ENCODE assay signal across 8 cellular contexts in the genomic region with DNA sequence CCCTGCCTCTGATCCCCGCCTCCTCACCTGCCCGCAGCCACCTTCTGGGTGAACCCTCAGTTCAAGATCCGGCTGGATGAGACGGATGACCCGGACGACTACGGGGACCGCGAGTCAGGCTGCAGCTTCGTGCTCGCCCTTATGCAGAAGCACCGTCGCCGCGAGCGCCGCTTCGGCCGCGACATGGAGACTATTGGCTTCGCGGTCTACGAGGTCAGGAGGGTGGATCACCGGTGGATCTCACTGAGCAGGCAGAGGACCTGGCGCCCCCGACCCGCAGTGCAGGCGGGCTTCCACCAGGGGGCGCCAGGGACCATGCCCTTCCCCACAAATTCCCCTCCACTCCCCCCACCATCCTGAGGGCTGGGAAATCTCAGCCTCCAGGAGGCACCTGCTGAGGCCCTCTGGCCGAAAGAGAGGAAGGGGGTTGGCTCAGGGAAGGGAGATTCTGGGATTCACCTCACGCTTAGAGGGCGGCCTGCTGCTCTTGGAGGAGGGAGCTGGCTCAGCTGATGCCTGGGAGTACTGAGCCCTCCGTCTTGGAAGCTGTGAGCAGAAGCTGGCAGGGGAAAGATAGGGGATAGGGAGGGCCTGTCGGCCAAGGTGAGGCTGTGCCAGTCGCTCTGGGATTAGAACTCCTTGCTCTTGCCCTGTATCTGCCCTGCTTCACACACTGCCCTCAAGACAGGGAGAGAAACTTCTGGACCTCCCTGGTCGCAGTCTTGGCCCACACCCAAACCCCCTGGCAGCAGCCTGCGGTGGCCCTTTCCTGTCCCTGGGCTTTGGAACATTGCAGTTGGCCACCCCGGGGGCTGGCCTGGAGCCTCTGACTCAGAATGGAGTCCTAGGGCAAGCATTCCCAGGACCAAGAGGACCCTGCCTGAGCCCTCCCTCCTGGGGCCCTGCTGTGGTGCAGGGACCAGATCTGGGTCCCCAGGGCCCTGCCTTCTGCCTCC. TPM values are rescaled to one million over a fixed set of nuclear protein-coding genes. Genes with fewer than 3 reads are reported as not detected.
A peak's percentile ranks its signal among the peaks of the same experiment; 100 is the strongest.
DNase-seq lines count a peak whose midpoint lies in the region; ATAC-seq and TF ChIP-seq lines count a peak whose summit lies in the region.
"Had no signal": no experiment of that assay in that cellular context is flagged by ENCODE, and none has a peak within 500 bp of the region (broad histone marks: within the 10 kb centered on the region; RNA-seq: fewer than 3 reads in every experiment).

No MANE protein-coding gene starts in this region.

- no peak overlapping the region for H2AK5ac ChIP-seq in IMR-90 (ENCODE audit: low read depth, low read length)

- H3K27ac ChIP-seq in IMR-90 (ENCODE audit: insufficient read depth, low read length) (no peak overlapping the region), tibial artery (no peak overlapping the region)

- dilution Hi-C loops in IMR-90 (cut with HindIII; ENCODE audit: low sequenced_read_pairs, unreplicated experiment), result no loop called here

- H3K79me1 ChIP-seq in IMR-90 (ENCODE audit: low read depth in 1 of 2, low read length in 2 of 2), result peaks cover 0 to 7% of the 10 kb centered on the region in 2 experiments; a peak in 1 of 4 replicates

- peaks cover 35% of the 10 kb centered on the region for H3K36me3 Mint-ChIP-seq in memory B cell

- no peak overlapping the region for H3K4ac ChIP-seq in IMR-90 (ENCODE audit: low read depth, low read length)

- peaks cover 4% of the 10 kb centered on the region for H3K4me1 Mint-ChIP-seq in memory B cell

- H3K4me1 ChIP-seq in IMR-90 (ENCODE audit: control insufficient read depth, insufficient read depth, low read length), result no peaks in the 10 kb centered on the region
- no peaks in the 10 kb centered on the region for H3K4me1 ChIP-seq in tibial artery

- no peaks in the 10 kb centered on the region for H3K27me3 Mint-ChIP-seq in memory B cell
- H3K27me3 Mint-ChIP-seq: stimulated activated naive CD8-positive, alpha-beta T cell treated with anti-CD3 and anti-CD28 coated beads, Interleukin-15, Interleukin-2, amounts not matched to agents 100 ng/mL and 50 ng/mL, for 24 hours had no signal

- H3K18ac ChIP-seq in IMR-90 (ENCODE audit: low read depth, low read length), result no peak overlapping the region

- no peak overlapping the region for H2BK15ac ChIP-seq in IMR-90 (ENCODE audit: low read depth, low read length)

- POLR2A ChIA-PET in IMR-90 (lab: Charles Lee; ENCODE audit: unreplicated experiment), result interaction anchor here (0.5 kb wide), 1 partner anchor 240 kb away, joined by 3 read pairs; no protein-coding TSS in a partner anchor

- H2BK5ac ChIP-seq in IMR-90 (ENCODE audit: low read depth, low read length, poor library complexity, severe bottlenecking), result no peak overlapping the region

- H3K36me3 ChIP-seq in IMR-90 (ENCODE audit: control insufficient read depth, insufficient read depth, low read length) (peaks cover 67% of the 10 kb centered on the region), tibial artery (peaks cover 62 to 98% (median 90%) of the 10 kb centered on the region in 3 donors)

- no peak for TF ChIP-seq POLR2A in IMR-90 (IDR thresholded peaks at IDR 0.05; ENCODE audit: low read depth, low read length)

- H3K23ac ChIP-seq in IMR-90 (ENCODE audit: low read depth, low read length), result no peak overlapping the region

- peak; percentile 76 for TF ChIP-seq RAD21 in IMR-90 (IDR thresholded peaks at IDR 0.05; ENCODE audit: low read length)

- H3K9me3 ChIP-seq in IMR-90 (ENCODE audit: control insufficient read depth, insufficient read depth, low read length) (no peaks in the 10 kb centered on the region), tibial artery (no peaks in the 10 kb centered on the region)

- H3K9me1 ChIP-seq in IMR-90 (ENCODE audit: insufficient read depth, low read length), result no peaks in the 10 kb centered on the region

- ATAC-seq in IMR-90 (ENCODE audit: low read depth) (peak; percentile 90), memory B cell (ENCODE audit: low read depth) (peak; percentile 59), GM21447 (IDR thresholded peaks at IDR 0.05; ENCODE audit: unreplicated experiment) (no peak)

- H2AFZ ChIP-seq in IMR-90 (replicated peaks; ENCODE audit: low read length, poor library complexity), result peak overlapping the region; percentile 33

- peaks cover 11% of the 10 kb centered on the region; the same call in 1 of the 2 replicates for H4K20me1 ChIP-seq in IMR-90 (ENCODE audit: insufficient read depth, low read length)

- H4K8ac ChIP-seq in IMR-90 (ENCODE audit: low read depth in 2 of 2, low read length in 2 of 2), result no peak overlapping the region

- no peak overlapping the region for H3K56ac ChIP-seq in IMR-90 (ENCODE audit: extremely low read depth, insufficient read depth, low read length)

- in situ Hi-C loops in IMR-90 (cut with MboI; ENCODE audit: low sequenced_read_pairs), result no loop called here

- no peak overlapping the region for H3K4me3 Mint-ChIP-seq in memory B cell
- H3K4me3 Mint-ChIP-seq: stimulated activated naive CD8-positive, alpha-beta T cell treated with anti-CD3 and anti-CD28 coated beads, Interleukin-15, Interleukin-2, amounts not matched to agents 100 ng/mL and 50 ng/mL, for 24 hours had no signal

- DNase-seq in ELF-1 (ENCODE audit: low read depth, low spot score) (peak; percentile 98), IMR-90 (peak; percentile 13), memory B cell (ENCODE audit: low spot score in 2 of 2) (peak; percentile 52 to 65), tibial artery (peak in 1 of 2 donors; percentile 56)
- DNase-seq in activated CD4-positive, CD25-positive, alpha-beta regulatory T cell treated with anti-CD3 and anti-CD28 coated beads, Interleukin-2, amount 50 U/mL, for 72 hours, result peak; percentile 67
- peak; percentile 38 for DNase-seq in effector CD4-positive, alpha-beta T cell

- H3K4me2 ChIP-seq in IMR-90 (ENCODE audit: low read depth, low read length), result no peak overlapping the region

- H2BK120ac ChIP-seq in IMR-90 (ENCODE audit: low read depth, low read length), result no peak overlapping the region

- H3K27ac Mint-ChIP-seq in memory B cell, result no peak overlapping the region
- H3K27ac Mint-ChIP-seq: stimulated activated naive CD8-positive, alpha-beta T cell treated with anti-CD3 and anti-CD28 coated beads, Interleukin-15, Interleukin-2, amounts not matched to agents 100 ng/mL and 50 ng/mL, for 24 hours had no signal

- H3K14ac ChIP-seq in IMR-90 (replicated peaks; ENCODE audit: low read depth, low read length), result no peak overlapping the region

- CTCF ChIA-PET in IMR-90 (lab: Yijun Ruan, JAX), result interaction anchor here (0.8 to 1.7 kb wide), 2 partner anchors 10 to 125 kb away, joined by 3 to 5 read pairs; no protein-coding TSS in a partner anchor

- intact Hi-C loops in IMR-90 (cut with micrococcal nuclease) (loop anchor here (1.0 kb wide), 1 partner anchor 49 kb away; no protein-coding TSS in a partner anchor), tibial artery (cut with DNase I; ENCODE audit: low total_unique reads) (no loop called here)

- H3K27me3 ChIP-seq in IMR-90 (ENCODE audit: control insufficient read depth, insufficient read depth, low read length) (no peaks in the 10 kb centered on the region), tibial artery (no peaks in the 10 kb centered on the region)

- H4K91ac ChIP-seq in IMR-90 (ENCODE audit: insufficient read depth, low read depth, low read length), result no peak overlapping the region

- H3K9ac ChIP-seq in IMR-90 (ENCODE audit: low read depth, low read length), result no peak overlapping the region

- TF ChIP-seq CTCF in IMR-90 (conservative IDR thresholded peaks at IDR 0.05; ENCODE audit: low read depth, low read length), result peak; percentile 73
- peak; percentile 62 to 78 for TF ChIP-seq CTCF in tibial artery (IDR thresholded peaks at IDR 0.05)

- H3K9me3 Mint-ChIP-seq in memory B cell, result no peaks in the 10 kb centered on the region
- H3K9me3 Mint-ChIP-seq: stimulated activated naive CD8-positive, alpha-beta T cell treated with anti-CD3 and anti-CD28 coated beads, Interleukin-15, Interleukin-2, amounts not matched to agents 100 ng/mL and 50 ng/mL, for 24 hours had no signal

- H2BK20ac ChIP-seq in IMR-90 (ENCODE audit: low read depth, low read length), result no peak overlapping the region

- BruUV-seq in IMR-90 (replicated peaks; lab: Mats Ljungman, UMichigan), result no TSS peak

- H4K5ac ChIP-seq in IMR-90 (ENCODE audit: low read depth, low read length), result no peak overlapping the region; the same call in 1 of the 2 replicates

- WGBS in IMR-90 (ENCODE audit: extremely low coverage in 2 of 2, insufficient read length in 1 of 2), 2 experiments, result 96% methylated on average over 5 of the region's 38 CpGs; no CpG with 5 or more reads in 1 of the 2 experiments

- H3K4me3 ChIP-seq in IMR-90 (ENCODE audit: insufficient read depth, low read depth, low read length) (no peak overlapping the region), tibial artery (no peak overlapping the region)

- peak overlapping the region; percentile 65 for H2AK9ac ChIP-seq in IMR-90 (replicated peaks; ENCODE audit: low read depth, low read length, poor library complexity)

TF ChIP-seq in IMR-90, 13 proteins besides CTCF, POLR2A, EP300 and RAD21:
- no peak for TF ChIP-seq MXI1 (IDR thresholded peaks at IDR 0.05; ENCODE audit: borderline replicate concordance, low read depth, low read length)
- TF ChIP-seq SMC3 (IDR thresholded peaks at IDR 0.05; ENCODE audit: low read depth, low read length), result peak; percentile 61
- no peak for TF ChIP-seq RCOR1 (IDR thresholded peaks at IDR 0.05; ENCODE audit: insufficient replicate concordance, low read length)
- TF ChIP-seq MAZ (IDR thresholded peaks at IDR 0.05; ENCODE audit: borderline replicate concordance, low read depth, low read length), result peak; percentile 66

RNA-seq across cellular contexts. Expression of gene CAPN1, which starts 23.2 kb away (rescaled TPM):
- total RNA-seq in IMR-90 (2012; rRNA removed), result 62.8 and 110 TPM in 2 replicates
- polyA plus RNA-seq in IMR-90 (2012; rRNA removed), result 182 and 263 TPM in 2 replicates
- polyA plus RNA-seq in IMR-90 (2012; cell fraction: cytosol; rRNA removed), result 108 and 165 TPM in 2 replicates
- 150 and 381 TPM in 2 replicates for polyA plus RNA-seq in IMR-90 (2012; cell fraction: nucleus; rRNA removed; ENCODE audit: low replicate concordance)

RNA-seq across cellular contexts. Expression of gene SPDYC, which starts 34.9 kb away (rescaled TPM):
- total RNA-seq in IMR-90 (2012; rRNA removed), result not detected in 2 replicates
- polyA plus RNA-seq in IMR-90 (2012; rRNA removed), result not detected in 2 replicates
- polyA plus RNA-seq in IMR-90 (2012; cell fraction: cytosol; rRNA removed), result not detected in 2 replicates
- polyA plus RNA-seq in IMR-90 (2012; cell fraction: nucleus; rRNA removed; ENCODE audit: low replicate concordance), result not detected in 2 replicates

RNA-seq across cellular contexts. Expression of gene POLA2, which starts 56.8 kb away (rescaled TPM):
- total RNA-seq in IMR-90 (2012; rRNA removed), result 12.2 and 14.2 TPM in 2 replicates
- 17.3 and 19.9 TPM in 2 replicates for polyA plus RNA-seq in IMR-90 (2012; rRNA removed)
- polyA plus RNA-seq in IMR-90 (2012; cell fraction: cytosol; rRNA removed), result 7.9 and 20.1 TPM in 2 replicates
- 12.7 and 14.4 TPM in 2 replicates for polyA plus RNA-seq in IMR-90 (2012; cell fraction: nucleus; rRNA removed; ENCODE audit: low replicate concordance)
